Comparison of ENCODE assay signal across 8 cellular contexts in the genomic region with DNA sequence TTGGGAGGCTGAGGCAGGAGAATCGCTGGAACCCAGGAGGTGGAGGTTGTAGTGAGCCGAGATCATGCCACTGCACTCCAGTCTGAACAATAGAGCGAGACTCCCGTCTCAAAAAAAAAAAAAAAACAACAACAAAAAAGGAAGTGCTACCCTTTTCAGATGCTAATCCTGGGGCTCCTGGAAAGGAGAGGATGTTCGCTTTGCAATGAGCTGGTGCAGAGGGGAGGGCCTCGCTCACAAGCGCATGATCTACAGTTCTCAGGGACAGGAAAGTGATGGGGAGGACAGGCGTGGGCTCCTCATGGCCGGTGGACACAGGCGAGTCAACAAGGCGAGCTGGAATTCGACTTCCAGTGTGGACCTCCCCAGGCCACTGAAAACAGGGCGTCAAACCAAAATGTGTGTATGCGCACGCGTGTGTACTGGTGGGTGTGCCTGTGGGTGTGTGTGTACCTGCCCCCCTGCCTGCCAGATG. TPM values are rescaled to one million over a fixed set of nuclear protein-coding genes. Genes with fewer than 3 reads are reported as not detected.
DNase-seq lines count a peak whose midpoint lies in the region; ATAC-seq lines count a peak whose summit lies in the region.

No MANE protein-coding gene starts in this region.

- H3K4me3 ChIP-seq in urinary bladder (ENCODE audit: low read depth, low read length) = no peak overlapping the region

- WGBS in urinary bladder = 89% methylated on average over 16 of the region's 16 CpGs

- peak; percentile 44 for DNase-seq in stimulated activated CD4-positive, alpha-beta T cell treated with anti-CD3 and anti-CD28 coated beads, Interleukin-15, amount 100 ng/mL, for 24 hours
- no peak for DNase-seq in stimulated activated CD4-positive, alpha-beta T cell treated with anti-CD3 and anti-CD28 coated beads, Interleukin-4, amount 100 ng/mL, for 1 hour
- DNase-seq in activated T-cell treated with anti-CD3 and anti-CD28 coated beads, Interleukin-2, amount 50 U/mL, for 48 hours = peak; percentile 61 to 65
- DNase-seq in SHP77 (lab: John Stamatoyannopoulos, UW) = no peak
- DNase-seq in DMS79 (lab: John Stamatoyannopoulos, UW) = no peak

- no peak for ATAC-seq in GM21381 (IDR thresholded peaks at IDR 0.05; ENCODE audit: unreplicated experiment)

- peak overlapping the region; percentile 8 for H3K27ac ChIP-seq in layer of hippocampus (ENCODE audit: low read depth, low read length)
- H3K27ac ChIP-seq in urinary bladder (ENCODE audit: low read depth) = peak overlapping the region; percentile 3

- no peaks in the 10 kb centered on the region for H3K4me1 ChIP-seq in urinary bladder (ENCODE audit: insufficient read depth)

- H3K27me3 ChIP-seq in layer of hippocampus (ENCODE audit: control insufficient read depth, insufficient read depth, low read length) = no peaks in the 10 kb centered on the region

- H3K36me3 ChIP-seq in urinary bladder (ENCODE audit: insufficient read depth) = no peaks in the 10 kb centered on the region

RNA-seq across cellular contexts. Expression of gene USP20, which starts 54.2 kb away (rescaled TPM):
- 7.7 TPM for total RNA-seq in urinary bladder
- 38.7 TPM for polyA plus RNA-seq in urinary bladder

RNA-seq across cellular contexts. Expression of gene C9orf78, which starts 54.4 kb away (rescaled TPM):
- total RNA-seq in urinary bladder = 27.0 TPM
- 99.8 TPM for polyA plus RNA-seq in urinary bladder

Comparison
In these comparisons a context has a peak if more than half of its experiments do, and no peak if none do; other contexts are left out.
1. DNase-seq: peak in stimulated activated CD4-positive, alpha-beta T cell treated with anti-CD3 and anti-CD28 coated beads, Interleukin-15, amount 100 ng/mL, for 24 hours (single experiment) and activated T-cell treated with anti-CD3 and anti-CD28 coated beads, Interleukin-2, amount 50 U/mL, for 48 hours (2 of 2); none in stimulated activated CD4-positive, alpha-beta T cell treated with anti-CD3 and anti-CD28 coated beads, Interleukin-4, amount 100 ng/mL, for 1 hour (single experiment), SHP77 (0 of 2) and DMS79 (single experiment).